12 cellular contexts compared by ENCODE assay signal in genomic region chr1:210647406-210648333, GRCh38.
DNase-seq lines count a peak whose midpoint lies in the region; ATAC-seq, FAIRE-seq and TF ChIP-seq lines count a peak whose summit lies in the region.
"Had no signal": no experiment of that assay in that cellular context is flagged by ENCODE, and none has a peak within 500 bp of the region (broad histone marks: within the 10 kb centered on the region; RNA-seq: fewer than 3 reads in every experiment).

No MANE protein-coding gene starts in this region.

- H3K4me1 Mint-ChIP-seq in progenitor cell of endocrine pancreas (ENCODE audit: low read depth): peaks cover 3% of the 10 kb centered on the region

- no peaks in the 10 kb centered on the region for H3K9me3 ChIP-seq in K562 (replicated peaks; ENCODE audit: control insufficient read depth, insufficient read depth, low read depth, low read length)
- no peaks in the 10 kb centered on the region for H3K9me3 ChIP-seq in right cardiac atrium (ENCODE audit: control insufficient read depth, low read length)
- H3K9me3 ChIP-seq: prostate gland had no signal

- no peak overlapping the region for H3K9ac ChIP-seq in K562 (ENCODE audit: insufficient read depth in 1 of 2, low read depth in 2 of 2, low read length in 2 of 2)

- H3K36me3 ChIP-seq in K562 (ENCODE audit: control insufficient read depth, insufficient read depth, low read length): no peaks in the 10 kb centered on the region
- H3K36me3 ChIP-seq: prostate gland had no signal

- CTCF ChIA-PET in K562 (lab: Yijun Ruan, JAX; ENCODE audit: low intra/inter-chr PET ratio): no interaction called here

- intact Hi-C loops in K562 (cut with micrococcal nuclease) (no loop called here), right cardiac atrium (cut with DNase I) (no loop called here)

- TF ChIP-seq RAD21 in K562 (CRISPR knock-in tag; conservative IDR thresholded peaks at IDR 0.05 in 1 of 2, IDR thresholded peaks at IDR 0.05 in 1 of 2): no peak

- no peaks in the 10 kb centered on the region for H3K4me1 ChIP-seq in K562 (replicated peaks in 1 of 2; ENCODE audit: control insufficient read depth in 2 of 2, insufficient read depth in 2 of 2, low read length in 2 of 2)
- no peaks in the 10 kb centered on the region for H3K4me1 ChIP-seq in right cardiac atrium (ENCODE audit: control insufficient read depth, insufficient read depth, low read length)
- H3K4me1 ChIP-seq: prostate gland had no signal

- in situ Hi-C loops in K562 (cut with MboI): loop anchor here (5.0 kb wide), 1 partner anchor 495 kb away; no protein-coding TSS in a partner anchor

- no peaks in the 10 kb centered on the region for H4K20me1 ChIP-seq in K562 (replicated peaks; ENCODE audit: control insufficient read depth, insufficient read depth, low read length)

- peak overlapping the region; percentile 76 for H3K27ac Mint-ChIP-seq in progenitor cell of endocrine pancreas
- H3K27ac Mint-ChIP-seq: endodermal cell had no signal

- H3K4me3 Mint-ChIP-seq in progenitor cell of endocrine pancreas (ENCODE audit: low read depth): no peak overlapping the region
- H3K4me3 Mint-ChIP-seq: endodermal cell had no signal

- no peaks in the 10 kb centered on the region for H3K36me3 Mint-ChIP-seq in progenitor cell of endocrine pancreas (ENCODE audit: insufficient read depth)

- no peak overlapping the region for H3K4me2 ChIP-seq in K562 (ENCODE audit: insufficient read depth, low read length)
- H3K4me2 ChIP-seq: PC-9 had no signal

- POLR2A ChIA-PET in K562 (lab: Yijun Ruan, JAX): no interaction called here

- H3K27ac ChIP-seq in K562 (ENCODE audit: extremely low read depth, low read depth, low read length): no peak overlapping the region
- H3K27ac ChIP-seq in right cardiac atrium (ENCODE audit: low read length): no peak overlapping the region
- H3K27ac ChIP-seq: PC-9, prostate gland had no signal

- FAIRE-seq in K562 (lab: Jason Lieb, UNC): no peak

- no peaks in the 10 kb centered on the region for H3K27me3 Mint-ChIP-seq in progenitor cell of endocrine pancreas

- H2AFZ ChIP-seq in K562 (ENCODE audit: low read depth, low read length): no peak overlapping the region
- H2AFZ ChIP-seq: PC-9 had no signal

- 3% methylated on average over 6 of the region's 6 CpGs for WGBS in K562 (ENCODE audit: insufficient coverage, low coverage, missing lambda C conversion rate)
- WGBS in right cardiac atrium: 68% methylated on average over 6 of the region's 6 CpGs

- no peaks in the 10 kb centered on the region for H3K9me1 ChIP-seq in K562 (ENCODE audit: control insufficient read depth, insufficient read depth, low read length)

- no TSS peak for BruUV-seq in K562 (replicated peaks; lab: Mats Ljungman, UMichigan)

- H3K4me3 ChIP-seq in K562 (no peak overlapping the region), right cardiac atrium (ENCODE audit: low read length) (no peak overlapping the region)
- H3K4me3 ChIP-seq: PC-9, prostate gland had no signal

- no peaks in the 10 kb centered on the region for H3K9me3 Mint-ChIP-seq in progenitor cell of endocrine pancreas (ENCODE audit: low read depth)
- H3K9me3 Mint-ChIP-seq: endodermal cell had no signal

- no peak for TF ChIP-seq EP300 in K562 (IDR thresholded peaks at IDR 0.05; ENCODE audit: low read length)

- TF ChIP-seq CTCF in K562 (IDR thresholded peaks at IDR 0.05 in 2 of 3, conservative IDR thresholded peaks at IDR 0.05 in 1 of 3; ENCODE audit: insufficient read depth in 2 of 3, low read depth in 1 of 3, low read length in 3 of 3) (no peak), progenitor cell of endocrine pancreas (IDR thresholded peaks at IDR 0.05; ENCODE audit: unreplicated experiment) (no peak)

- no peaks in the 10 kb centered on the region for H3K79me2 ChIP-seq in K562 (ENCODE audit: control insufficient read depth, insufficient read depth, low read length)

- H3K27me3 ChIP-seq in K562 (ENCODE audit: control insufficient read depth in 2 of 2, insufficient read depth in 2 of 2, low read length in 2 of 2) (peaks cover 0 to 6% of the 10 kb centered on the region in 2 experiments; a peak in 2 of 5 replicates), right cardiac atrium (ENCODE audit: control insufficient read depth, insufficient read depth) (no peaks in the 10 kb centered on the region)

- no peak for TF ChIP-seq POLR2A in K562 (conservative IDR thresholded peaks at IDR 0.05)

- DNase-seq in EH (ENCODE audit: low read depth) (peak; percentile 29), NCI-H1694 (lab: John Stamatoyannopoulos, UW) (peak; percentile 86), K562 (ENCODE audit: extremely low read depth in 1 of 4, low spot score in 3 of 4) (no peak), progenitor cell of endocrine pancreas (ENCODE audit: low spot score, unreplicated experiment) (no peak), NCI-H2081 (lab: John Stamatoyannopoulos, UW) (no peak), COR-L47 (lab: John Stamatoyannopoulos, UW) (no peak), right cardiac atrium (no peak)
- DNase-seq: endodermal cell, GDM1, NCI-H1417 treated with DMSO at 0.1 percent for 48 hours, PC-9 had no signal

- ATAC-seq in K562: no peak
- ATAC-seq in right cardiac atrium: no peak

TF ChIP-seq in K562, 482 proteins besides CTCF, POLR2A, EP300 and RAD21:
- TF ChIP-seq PCBP1 (IDR thresholded peaks at IDR 0.05; ENCODE audit: low read depth, low read length, poor library complexity, severe bottlenecking) (no peak), ZNF316 (IDR thresholded peaks at IDR 0.05) (peak; percentile 64), LCOR (CRISPR knock-in tag; IDR thresholded peaks at IDR 0.05) (no peak), ZNF324 (CRISPR knock-in tag; IDR thresholded peaks at IDR 0.05) (no peak), ATF3 (IDR thresholded peaks at IDR 0.05) (peak; percentile 50; the same call in 1 of the 2 replicates), ATF3 (CRISPR knock-in tag; conservative IDR thresholded peaks at IDR 0.05) (no peak), ATF7 (IDR thresholded peaks at IDR 0.05) (peak; percentile 26; the same call in 1 of the 2 replicates), CEBPG (CRISPR knock-in tag; IDR thresholded peaks at IDR 0.05) (no peak), CEBPG (tag; conservative IDR thresholded peaks at IDR 0.05 in 1 of 2, IDR thresholded peaks at IDR 0.05 in 1 of 2) (peak; percentile 51 to 77; a peak in 3 of 4 replicates), CLOCK (CRISPR knock-in tag; IDR thresholded peaks at IDR 0.05; ENCODE audit: borderline replicate concordance) (no peak), MAFK (IDR thresholded peaks at IDR 0.05; ENCODE audit: low read length) (peak; percentile 56), MAFF (IDR thresholded peaks at IDR 0.05; ENCODE audit: low read length) (peak; percentile 58), C11orf30 (IDR thresholded peaks at IDR 0.05; ENCODE audit: low read depth) (peak; percentile 51; the same call in 1 of the 2 replicates), MAFG (tag; conservative IDR thresholded peaks at IDR 0.05) (peak; percentile 62)

Comparison
In these comparisons a context has a peak if more than half of its experiments do, and no peak if none do; other contexts are left out.
1. DNase-seq: peak in EH (single experiment) and NCI-H1694 (single experiment); none in K562 (0 of 4), progenitor cell of endocrine pancreas (single experiment), NCI-H2081 (0 of 2), COR-L47 (single experiment) and right cardiac atrium (0 of 3).